ENCODE assay signal across 1 cellular context in the genomic region with DNA sequence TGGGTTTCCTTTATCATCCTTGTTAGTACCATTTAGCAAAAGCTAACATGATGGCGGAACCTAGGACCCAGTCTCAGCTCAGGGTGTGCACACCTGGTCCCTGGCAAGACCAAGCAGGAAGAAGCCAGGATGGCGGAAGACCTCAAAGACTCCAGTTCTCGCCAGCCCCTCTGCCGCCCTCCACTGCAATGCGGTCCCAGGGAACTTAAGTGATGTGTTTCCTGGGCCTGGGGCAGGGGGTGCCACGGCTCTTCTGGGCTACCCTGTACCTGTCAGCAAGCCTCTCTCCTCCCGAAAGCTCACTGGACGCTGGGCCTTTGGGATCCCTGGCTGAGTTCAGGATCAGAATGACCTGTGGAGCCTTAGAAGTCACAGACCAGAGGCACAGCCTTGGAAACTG.
TF ChIP-seq lines count a peak whose summit lies in the region.

No MANE protein-coding gene starts in this region.

TF ChIP-seq in WTC11, 78 proteins besides CTCF, POLR2A, EP300 and RAD21 (continued from another document):
- TF ChIP-seq, protein P1, sequence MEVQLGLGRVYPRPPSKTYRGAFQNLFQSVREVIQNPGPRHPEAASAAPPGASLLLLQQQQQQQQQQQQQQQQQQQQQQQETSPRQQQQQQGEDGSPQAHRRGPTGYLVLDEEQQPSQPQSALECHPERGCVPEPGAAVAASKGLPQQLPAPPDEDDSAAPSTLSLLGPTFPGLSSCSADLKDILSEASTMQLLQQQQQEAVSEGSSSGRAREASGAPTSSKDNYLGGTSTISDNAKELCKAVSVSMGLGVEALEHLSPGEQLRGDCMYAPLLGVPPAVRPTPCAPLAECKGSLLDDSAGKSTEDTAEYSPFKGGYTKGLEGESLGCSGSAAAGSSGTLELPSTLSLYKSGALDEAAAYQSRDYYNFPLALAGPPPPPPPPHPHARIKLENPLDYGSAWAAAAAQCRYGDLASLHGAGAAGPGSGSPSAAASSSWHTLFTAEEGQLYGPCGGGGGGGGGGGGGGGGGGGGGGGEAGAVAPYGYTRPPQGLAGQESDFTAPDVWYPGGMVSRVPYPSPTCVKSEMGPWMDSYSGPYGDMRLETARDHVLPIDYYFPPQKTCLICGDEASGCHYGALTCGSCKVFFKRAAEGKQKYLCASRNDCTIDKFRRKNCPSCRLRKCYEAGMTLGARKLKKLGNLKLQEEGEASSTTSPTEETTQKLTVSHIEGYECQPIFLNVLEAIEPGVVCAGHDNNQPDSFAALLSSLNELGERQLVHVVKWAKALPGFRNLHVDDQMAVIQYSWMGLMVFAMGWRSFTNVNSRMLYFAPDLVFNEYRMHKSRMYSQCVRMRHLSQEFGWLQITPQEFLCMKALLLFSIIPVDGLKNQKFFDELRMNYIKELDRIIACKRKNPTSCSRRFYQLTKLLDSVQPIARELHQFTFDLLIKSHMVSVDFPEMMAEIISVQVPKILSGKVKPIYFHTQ (CRISPR knock-in tag; IDR thresholded peaks at IDR 0.05), result no peak
- TF ChIP-seq KAT7 (CRISPR knock-in tag; IDR thresholded peaks at IDR 0.05; ENCODE audit: borderline replicate concordance), result no peak
- TF ChIP-seq, protein P2, sequence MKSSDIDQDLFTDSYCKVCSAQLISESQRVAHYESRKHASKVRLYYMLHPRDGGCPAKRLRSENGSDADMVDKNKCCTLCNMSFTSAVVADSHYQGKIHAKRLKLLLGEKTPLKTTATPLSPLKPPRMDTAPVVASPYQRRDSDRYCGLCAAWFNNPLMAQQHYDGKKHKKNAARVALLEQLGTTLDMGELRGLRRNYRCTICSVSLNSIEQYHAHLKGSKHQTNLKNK (CRISPR knock-in tag; IDR thresholded peaks at IDR 0.05), result no peak
- TF ChIP-seq, protein P3, sequence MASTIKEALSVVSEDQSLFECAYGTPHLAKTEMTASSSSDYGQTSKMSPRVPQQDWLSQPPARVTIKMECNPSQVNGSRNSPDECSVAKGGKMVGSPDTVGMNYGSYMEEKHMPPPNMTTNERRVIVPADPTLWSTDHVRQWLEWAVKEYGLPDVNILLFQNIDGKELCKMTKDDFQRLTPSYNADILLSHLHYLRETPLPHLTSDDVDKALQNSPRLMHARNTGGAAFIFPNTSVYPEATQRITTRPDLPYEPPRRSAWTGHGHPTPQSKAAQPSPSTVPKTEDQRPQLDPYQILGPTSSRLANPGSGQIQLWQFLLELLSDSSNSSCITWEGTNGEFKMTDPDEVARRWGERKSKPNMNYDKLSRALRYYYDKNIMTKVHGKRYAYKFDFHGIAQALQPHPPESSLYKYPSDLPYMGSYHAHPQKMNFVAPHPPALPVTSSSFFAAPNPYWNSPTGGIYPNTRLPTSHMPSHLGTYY (CRISPR knock-in tag; IDR thresholded peaks at IDR 0.05), result no peak
